ENCODE assay signal across 14 cellular contexts in the genomic region with DNA sequence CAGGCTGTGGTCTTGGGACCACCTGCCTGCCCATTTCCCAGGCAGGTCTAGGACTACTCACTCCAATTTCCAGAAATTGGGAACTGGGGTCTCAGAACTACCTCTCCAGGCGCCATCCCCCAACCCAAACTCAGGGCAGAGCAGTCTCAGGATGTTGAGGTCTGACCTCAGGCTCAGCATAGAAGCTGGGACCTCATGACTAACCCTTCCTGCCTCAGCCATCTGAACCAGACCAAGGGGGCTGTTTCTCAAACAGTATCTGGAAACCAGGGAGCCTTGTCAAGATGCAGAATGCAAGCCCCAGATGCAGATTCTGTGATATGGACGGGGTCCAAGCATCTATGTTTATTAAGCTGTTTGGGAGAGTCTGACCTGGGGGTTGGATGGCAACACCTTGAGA. TPM values are rescaled to one million over a fixed set of nuclear protein-coding genes. Genes with fewer than 3 reads are reported as not detected.
A peak's percentile ranks its signal among the peaks of the same experiment; 100 is the strongest.
DNase-seq lines count a peak whose midpoint lies in the region; ATAC-seq, FAIRE-seq and TF ChIP-seq lines count a peak whose summit lies in the region.
"Had no signal": no experiment of that assay in that cellular context is flagged by ENCODE, and none has a peak within 500 bp of the region (broad histone marks: within the 10 kb centered on the region; RNA-seq: fewer than 3 reads in every experiment).

No MANE protein-coding gene starts in this region.

- TF ChIP-seq CTCF in NB4 (IDR thresholded peaks at IDR 0.05; ENCODE audit: low read depth, low read length) = no peak
- TF ChIP-seq CTCF in endothelial cell of umbilical vein (IDR thresholded peaks at IDR 0.05; ENCODE audit: extremely low read depth in 1 of 2, insufficient read depth in 1 of 2, low read depth in 1 of 2, low read length in 2 of 2) = no peak
- TF ChIP-seq CTCF in stomach (IDR thresholded peaks at IDR 0.05) = no peak

- H3K27me3 ChIP-seq in endothelial cell of umbilical vein (ENCODE audit: control insufficient read depth in 2 of 2, insufficient read depth in 2 of 2, low read length in 2 of 2) (no peaks in the 10 kb centered on the region), stomach (no peaks in the 10 kb centered on the region)
- H3K27me3 ChIP-seq: Peyer's patch, transverse colon had no signal

- H3K9me3 Mint-ChIP-seq in activated T-cell treated with anti-CD3 and anti-CD28 coated beads, Interleukin-2, amount 50 U/mL, for 72 hours = no peaks in the 10 kb centered on the region
- no peaks in the 10 kb centered on the region for H3K9me3 Mint-ChIP-seq in stimulated activated effector memory CD8-positive, alpha-beta T cell treated with anti-CD3 and anti-CD28 coated beads, Interleukin-12 subunit alpha, Interleukin-12 subunit beta, amount 100 ng/mL, for 72 hours

- H3K27me3 Mint-ChIP-seq in activated T-cell treated with anti-CD3 and anti-CD28 coated beads, Interleukin-2, amount 50 U/mL, for 72 hours (ENCODE audit: low read depth) = no peaks in the 10 kb centered on the region

- no peak for TF ChIP-seq EP300 in stomach (IDR thresholded peaks at IDR 0.05)

- peak overlapping the region; percentile 52 for H3K4me2 ChIP-seq in endothelial cell of umbilical vein (ENCODE audit: insufficient read depth, low read length)

- peaks cover 0 to 2% of the 10 kb centered on the region in 2 donors for H3K36me3 Mint-ChIP-seq in activated T-cell treated with anti-CD3 and anti-CD28 coated beads, Interleukin-2, amount 50 U/mL, for 72 hours (ENCODE audit: insufficient read depth in 2 of 2)
- peaks cover 40% of the 10 kb centered on the region for H3K36me3 Mint-ChIP-seq in stimulated activated effector memory CD8-positive, alpha-beta T cell treated with anti-CD3 and anti-CD28 coated beads, Interleukin-12 subunit alpha, Interleukin-12 subunit beta, amount 100 ng/mL, for 72 hours

- TF ChIP-seq POLR2A in NB4 (IDR thresholded peaks at IDR 0.05; ENCODE audit: extremely low read depth, insufficient read length) = no peak
- no peak for TF ChIP-seq POLR2A in endothelial cell of umbilical vein (IDR thresholded peaks at IDR 0.05; ENCODE audit: low read depth, low read length)
- TF ChIP-seq POLR2A in stomach (IDR thresholded peaks at IDR 0.05) = no peak

- no peak for DNase-seq in activated T-cell treated with anti-CD3 and anti-CD28 coated beads, Interleukin-2, amount 50 U/mL, for 72 hours
- DNase-seq in activated T-cell treated with anti-CD3 and anti-CD28 coated beads, Interleukin-2, amount 50 U/mL, for 48 hours = no peak
- DNase-seq in NB4 (ENCODE audit: low read depth) = peak; percentile 42
- no peak for DNase-seq in endothelial cell of umbilical vein (ENCODE audit: low read depth, low spot score)
- DNase-seq in stimulated activated effector memory CD8-positive, alpha-beta T cell treated with anti-CD3 and anti-CD28 coated beads, Interleukin-12 subunit alpha, Interleukin-12 subunit beta, amount 100 ng/mL, for 72 hours (ENCODE audit: low spot score in 2 of 2) = no peak
- DNase-seq in NCI-H1417 (lab: John Stamatoyannopoulos, UW) = no peak
- no peak for DNase-seq in stomach
- DNase-seq: activated naive CD4-positive, alpha-beta T cell treated with Interleukin-2 at 50 U/mL for 16 hours; Peyer's patch; transverse colon; WERI-Rb-1 had no signal

- H3K4me3 ChIP-seq in NB4 (ENCODE audit: low read depth, low read length) (peak overlapping the region; percentile 81), endothelial cell of umbilical vein (replicated peaks in 1 of 3; ENCODE audit: insufficient read depth in 1 of 3, low read depth in 1 of 3, low read length in 3 of 3) (no peak overlapping the region), stomach (peak overlapping the region in 1 of 4 donors; percentile 96)

- dilution Hi-C loops in endothelial cell of umbilical vein (cut with MboI; ENCODE audit: extremely low pct_ligation_motif_present, low sequenced_read_pairs) = no loop called here

- no peak overlapping the region for H3K9ac ChIP-seq in endothelial cell of umbilical vein (replicated peaks; ENCODE audit: extremely low read depth, insufficient read depth, low read length)

- BruUV-seq in endothelial cell of umbilical vein (replicated peaks; lab: Mats Ljungman, UMichigan) = no TSS peak

- H2AFZ ChIP-seq in endothelial cell of umbilical vein (ENCODE audit: low read depth, low read length) = no peak overlapping the region

- peaks cover 15% of the 10 kb centered on the region for H3K4me1 ChIP-seq in endothelial cell of umbilical vein (ENCODE audit: control insufficient read depth, extremely low read depth, insufficient read depth, low read length)
- H3K4me1 ChIP-seq in stomach = peaks cover 16 to 29% (median 28%) of the 10 kb centered on the region in 4 donors

- H3K27ac Mint-ChIP-seq in activated T-cell treated with anti-CD3 and anti-CD28 coated beads, Interleukin-2, amount 50 U/mL, for 72 hours = no peak overlapping the region
- H3K27ac Mint-ChIP-seq in stimulated activated effector memory CD8-positive, alpha-beta T cell treated with anti-CD3 and anti-CD28 coated beads, Interleukin-12 subunit alpha, Interleukin-12 subunit beta, amount 100 ng/mL, for 72 hours = no peak overlapping the region

- peak overlapping the region; percentile 31 to 87 for H3K4me3 Mint-ChIP-seq in activated T-cell treated with anti-CD3 and anti-CD28 coated beads, Interleukin-2, amount 50 U/mL, for 72 hours
- peak overlapping the region; percentile 78 for H3K4me3 Mint-ChIP-seq in stimulated activated effector memory CD8-positive, alpha-beta T cell treated with anti-CD3 and anti-CD28 coated beads, Interleukin-12 subunit alpha, Interleukin-12 subunit beta, amount 100 ng/mL, for 72 hours

- H3K27ac ChIP-seq in endothelial cell of umbilical vein (ENCODE audit: insufficient read depth, low read depth, low read length) = no peak overlapping the region
- H3K27ac ChIP-seq in stomach = no peak overlapping the region
- H3K27ac ChIP-seq: transverse colon, WERI-Rb-1 had no signal

- POLR2A ChIA-PET in endothelial cell of umbilical vein (lab: Charles Lee) = no interaction called here

- FAIRE-seq in endothelial cell of umbilical vein (lab: Jason Lieb, UNC) = no peak

- peaks cover 11% of the 10 kb centered on the region for H3K4me1 Mint-ChIP-seq in activated T-cell treated with anti-CD3 and anti-CD28 coated beads, Interleukin-2, amount 50 U/mL, for 72 hours (ENCODE audit: low read depth)
- peaks cover 12% of the 10 kb centered on the region for H3K4me1 Mint-ChIP-seq in stimulated activated effector memory CD8-positive, alpha-beta T cell treated with anti-CD3 and anti-CD28 coated beads, Interleukin-12 subunit alpha, Interleukin-12 subunit beta, amount 100 ng/mL, for 72 hours

- intact Hi-C loops in endothelial cell of umbilical vein (cut with micrococcal nuclease) = no loop called here
- intact Hi-C loops in stomach (cut with DNase I; ENCODE audit: low total_unique reads) = no loop called here

- no peaks in the 10 kb centered on the region for H4K20me1 ChIP-seq in endothelial cell of umbilical vein (replicated peaks; ENCODE audit: control insufficient read depth, extremely low read depth, insufficient read depth, low read length)

- H3K79me2 ChIP-seq in endothelial cell of umbilical vein (ENCODE audit: control insufficient read depth, insufficient read depth, low read length) = no peaks in the 10 kb centered on the region

- H3K9me1 ChIP-seq in endothelial cell of umbilical vein (replicated peaks; ENCODE audit: control insufficient read depth, extremely low read depth, insufficient read depth, low read length) = no peaks in the 10 kb centered on the region

- H3K36me3 ChIP-seq in endothelial cell of umbilical vein (ENCODE audit: control insufficient read depth in 2 of 2, extremely low read depth in 1 of 2, insufficient read depth in 2 of 2, low read length in 2 of 2) = peaks cover 2 to 5% of the 10 kb centered on the region in 2 experiments
- peaks cover 0 to 20% (median 16%) of the 10 kb centered on the region in 4 donors for H3K36me3 ChIP-seq in stomach
- H3K36me3 ChIP-seq: transverse colon had no signal

- ATAC-seq in activated T-cell treated with anti-CD3 and anti-CD28 coated beads, Interleukin-2, amount 50 U/mL, for 72 hours (replicated peaks in 1 of 2) = peak in 1 of 2 donors; percentile 24
- ATAC-seq in stimulated activated effector memory CD8-positive, alpha-beta T cell treated with anti-CD3 and anti-CD28 coated beads, Interleukin-12 subunit alpha, Interleukin-12 subunit beta, amount 100 ng/mL, for 72 hours = no peak
- ATAC-seq in HG03025 (IDR thresholded peaks at IDR 0.05; ENCODE audit: low FRiP score, unreplicated experiment) = no peak
- ATAC-seq: left lobe of liver had no signal

- no peaks in the 10 kb centered on the region for H3K9me3 ChIP-seq in endothelial cell of umbilical vein (replicated peaks; ENCODE audit: control insufficient read depth, insufficient read depth, low read length)
- no peaks in the 10 kb centered on the region for H3K9me3 ChIP-seq in stomach
- H3K9me3 ChIP-seq: Peyer's patch, transverse colon had no signal

- CTCF ChIA-PET in endothelial cell of umbilical vein (lab: Charles Lee) = no interaction called here

- 64 to 74% (median 70%) methylated on average over 2 of the region's 2 CpGs for WGBS in stomach, 5 donors

RNA-seq across cellular contexts. Expression of gene FBXW9, which starts 1.3 kb away (rescaled TPM):
- 1 to 10 TPM; 3.5 to 6.9 TPM for total RNA-seq in activated T-cell treated with anti-CD3 and anti-CD28 coated beads, Interleukin-2, amount 50 U/mL, for 72 hours
- total RNA-seq in endothelial cell of umbilical vein (11.6 and 12.4 TPM in 2 replicates), stomach (10 to 100 TPM in 1 of 5 donors, 1 to 10 TPM in 3, under 1 TPM in 1; 0.29 to 10.9 (median 2.7) TPM)
- polyA plus RNA-seq in endothelial cell of umbilical vein (19.3 and 26.4 TPM in 2 replicates), stomach (1 to 10 TPM; 4.6 to 9.8 (median 5.8) TPM)
- 12.6 and 16.6 TPM in 2 replicates for polyA plus RNA-seq in endothelial cell of umbilical vein (2011; cell fraction: cytosol; rRNA removed)
- polyA plus RNA-seq in endothelial cell of umbilical vein (2011; cell fraction: nucleus; rRNA removed) = 14.8 and 16.9 TPM in 2 replicates
- polyA plus RNA-seq in endothelial cell of umbilical vein (2012) = 7.5 and 10.9 TPM in 2 replicates
- 5.9 and 8.0 TPM in 2 replicates for polyA minus RNA-seq in endothelial cell of umbilical vein
- 6.1 TPM for polyA minus RNA-seq in endothelial cell of umbilical vein (2011; cell fraction: cytosol; rRNA and poly(A)+ RNA removed)
- 4.2 and 6.6 TPM in 2 replicates for polyA minus RNA-seq in endothelial cell of umbilical vein (2011; cell fraction: nucleus; rRNA and poly(A)+ RNA removed)

RNA-seq across cellular contexts. Expression of gene GNG14, which starts 7.3 kb away (rescaled TPM):
- total RNA-seq in activated T-cell treated with anti-CD3 and anti-CD28 coated beads, Interleukin-2, amount 50 U/mL, for 72 hours = not detected
- total RNA-seq in endothelial cell of umbilical vein (not detected in 2 replicates), stomach (not detected)
- polyA plus RNA-seq in endothelial cell of umbilical vein (not detected in 2 replicates), stomach (not detected)
- polyA plus RNA-seq in endothelial cell of umbilical vein (2011; cell fraction: cytosol; rRNA removed) = not detected in 2 replicates
- polyA plus RNA-seq in endothelial cell of umbilical vein (2011; cell fraction: nucleus; rRNA removed) = not detected in 2 replicates
- polyA plus RNA-seq in endothelial cell of umbilical vein (2012) = not detected in 2 replicates
- not detected in 2 replicates for polyA minus RNA-seq in endothelial cell of umbilical vein
- not detected for polyA minus RNA-seq in endothelial cell of umbilical vein (2011; cell fraction: cytosol; rRNA and poly(A)+ RNA removed)
- not detected in 2 replicates for polyA minus RNA-seq in endothelial cell of umbilical vein (2011; cell fraction: nucleus; rRNA and poly(A)+ RNA removed)
- total RNA-seq: left lobe of liver, Peyer's patch, transverse colon had no signal
- polyA plus RNA-seq: BJ had no signal

RNA-seq across cellular contexts. Expression of gene DHPS, which starts 13.4 kb away (rescaled TPM):
- total RNA-seq in activated T-cell treated with anti-CD3 and anti-CD28 coated beads, Interleukin-2, amount 50 U/mL, for 72 hours = 100 to 1,000 TPM; 140 to 150 TPM
- total RNA-seq in endothelial cell of umbilical vein = 68.4 and 77.4 TPM in 2 replicates
- polyA plus RNA-seq in endothelial cell of umbilical vein = 80.6 and 90.1 TPM in 2 replicates
- 72.2 and 76.1 TPM in 2 replicates for polyA plus RNA-seq in endothelial cell of umbilical vein (2011; cell fraction: cytosol; rRNA removed)
- 183 and 226 TPM in 2 replicates for polyA plus RNA-seq in endothelial cell of umbilical vein (2011; cell fraction: nucleus; rRNA removed)
- polyA plus RNA-seq in endothelial cell of umbilical vein (2012) = 48.5 and 49.9 TPM in 2 replicates
- 50.2 and 71.2 TPM in 2 replicates for polyA minus RNA-seq in endothelial cell of umbilical vein
- 46.0 TPM for polyA minus RNA-seq in endothelial cell of umbilical vein (2011; cell fraction: cytosol; rRNA and poly(A)+ RNA removed)
- 40.9 and 46.7 TPM in 2 replicates for polyA minus RNA-seq in endothelial cell of umbilical vein (2011; cell fraction: nucleus; rRNA and poly(A)+ RNA removed)
- total RNA-seq in stomach = 100 to 1,000 TPM in 2 of 5 donors, 10 to 100 TPM in 3; 51.7 to 287 (median 82.6) TPM
- 10 to 100 TPM; 65.1 to 76.0 (median 75.0) TPM for polyA plus RNA-seq in stomach

RNA-seq across cellular contexts. Expression of gene WDR83, which starts 28.5 kb away (rescaled TPM):
- 10 to 100 TPM; 18.4 to 24.0 TPM for total RNA-seq in activated T-cell treated with anti-CD3 and anti-CD28 coated beads, Interleukin-2, amount 50 U/mL, for 72 hours
- total RNA-seq in endothelial cell of umbilical vein = 10.9 and 11.8 TPM in 2 replicates
- polyA plus RNA-seq in endothelial cell of umbilical vein = 10.5 and 11.0 TPM in 2 replicates
- 6.8 and 8.0 TPM in 2 replicates for polyA plus RNA-seq in endothelial cell of umbilical vein (2011; cell fraction: cytosol; rRNA removed)
- 11.7 and 12.5 TPM in 2 replicates for polyA plus RNA-seq in endothelial cell of umbilical vein (2011; cell fraction: nucleus; rRNA removed)
- 8.6 and 11.4 TPM in 2 replicates for polyA plus RNA-seq in endothelial cell of umbilical vein (2012)
- polyA minus RNA-seq in endothelial cell of umbilical vein = 5.7 and 11.2 TPM in 2 replicates
- 10.2 TPM for polyA minus RNA-seq in endothelial cell of umbilical vein (2011; cell fraction: cytosol; rRNA and poly(A)+ RNA removed)
- 3.3 and 7.7 TPM in 2 replicates for polyA minus RNA-seq in endothelial cell of umbilical vein (2011; cell fraction: nucleus; rRNA and poly(A)+ RNA removed)
- total RNA-seq in stomach = 10 to 100 TPM in 1 of 5 donors, 1 to 10 TPM in 4; 1.4 to 12.9 (median 9.6) TPM
- polyA plus RNA-seq in stomach = 10 to 100 TPM; 20.6 to 33.4 (median 32.7) TPM

RNA-seq across cellular contexts. Expression of gene MAN2B1, which starts 28.5 kb away (rescaled TPM):
- total RNA-seq in activated T-cell treated with anti-CD3 and anti-CD28 coated beads, Interleukin-2, amount 50 U/mL, for 72 hours = 100 to 1,000 TPM in 1 of 2 donors, 10 to 100 TPM in 1; 75.8 to 109 TPM
- total RNA-seq in endothelial cell of umbilical vein = 73.0 and 76.8 TPM in 2 replicates
- 64.4 and 70.3 TPM in 2 replicates for polyA plus RNA-seq in endothelial cell of umbilical vein
- 46.7 and 51.2 TPM in 2 replicates for polyA plus RNA-seq in endothelial cell of umbilical vein (2011; cell fraction: cytosol; rRNA removed)
- polyA plus RNA-seq in endothelial cell of umbilical vein (2011; cell fraction: nucleus; rRNA removed) = 75.6 and 93.9 TPM in 2 replicates
- 62.9 and 110 TPM in 2 replicates for polyA plus RNA-seq in endothelial cell of umbilical vein (2012)
- polyA minus RNA-seq in endothelial cell of umbilical vein = 25.5 and 32.1 TPM in 2 replicates
- 5.8 TPM for polyA minus RNA-seq in endothelial cell of umbilical vein (2011; cell fraction: cytosol; rRNA and poly(A)+ RNA removed)
- 22.4 and 33.1 TPM in 2 replicates for polyA minus RNA-seq in endothelial cell of umbilical vein (2011; cell fraction: nucleus; rRNA and poly(A)+ RNA removed)
- 100 to 1,000 TPM in 4 of 5 donors, 10 to 100 TPM in 1; 41.7 to 429 (median 117) TPM for total RNA-seq in stomach
- 10 to 100 TPM; 20.6 to 59.0 (median 42.1) TPM for polyA plus RNA-seq in stomach
